In genomic region chr16:67649494-67649931, GRCh38 we compare ENCODE assay signal across 15 cellular contexts. TPM values are rescaled to one million over a fixed set of nuclear protein-coding genes. Genes with fewer than 3 reads are reported as not detected.
DNase-seq lines count a peak whose midpoint lies in the region; ATAC-seq and TF ChIP-seq lines count a peak whose summit lies in the region.
"Had no signal": no experiment of that assay in that cellular context is flagged by ENCODE, and none has a peak within 500 bp of the region (broad histone marks: within the 10 kb centered on the region; RNA-seq: fewer than 3 reads in every experiment).

No MANE protein-coding gene starts in this region.

- H3K4me3 ChIP-seq in Karpas-422 (ENCODE audit: low read length) (no peak overlapping the region), right cardiac atrium (ENCODE audit: low read length) (no peak overlapping the region), parathyroid adenoma (ENCODE audit: low read depth, low read length) (no peak overlapping the region)
- H3K4me3 ChIP-seq: ovary had no signal

- intact Hi-C loops in right cardiac atrium (cut with DNase I), result loop anchor here in 1 of 4 donors (10.0 kb wide), 1 partner anchor 85 kb away; the partner anchor contains the start of gene CTCF

- H4K20me1 ChIP-seq in Karpas-422 (ENCODE audit: insufficient read depth, low read depth, low read length), result no peaks in the 10 kb centered on the region

- TF ChIP-seq CTCF in parathyroid adenoma (IDR thresholded peaks at IDR 0.05), result no peak

- H3K9ac ChIP-seq in Karpas-422 (ENCODE audit: low read length) (no peak overlapping the region), parathyroid adenoma (no peak overlapping the region)

- ATAC-seq in right cardiac atrium (peak; percentile 24 to 50), HG03571 (IDR thresholded peaks at IDR 0.05; ENCODE audit: unreplicated experiment) (no peak)
- ATAC-seq: activated CD4-positive, alpha-beta T cell treated with anti-CD3 and anti-CD28 coated beads for 36 hours; activated naive CD8-positive, alpha-beta T cell treated with anti-CD3 and anti-CD28 coated beads, Interleukin-2, amount 50 U/mL, for 24 hours; CD8-positive, alpha-beta T cell had no signal

- H3K4me2 ChIP-seq in Karpas-422 (ENCODE audit: low read depth, low read length, poor library complexity, severe bottlenecking), result no peak overlapping the region
- H3K4me2 ChIP-seq in parathyroid adenoma (ENCODE audit: low read length), result no peak overlapping the region

- H3K4me1 ChIP-seq in Karpas-422 (ENCODE audit: low read length), result peaks cover 12% of the 10 kb centered on the region
- peaks cover 2% of the 10 kb centered on the region for H3K4me1 ChIP-seq in right cardiac atrium (ENCODE audit: control insufficient read depth, insufficient read depth, low read length)
- H3K4me1 ChIP-seq in parathyroid adenoma, result no peaks in the 10 kb centered on the region

- H3K27ac ChIP-seq in Karpas-422 (ENCODE audit: low read length) (no peak overlapping the region), right cardiac atrium (ENCODE audit: low read length) (no peak overlapping the region), parathyroid adenoma (no peak overlapping the region)
- H3K27ac ChIP-seq: ovary had no signal

- H2AFZ ChIP-seq in Karpas-422 (ENCODE audit: low read length), result no peak overlapping the region
- H2AFZ ChIP-seq in parathyroid adenoma, result peak overlapping the region; percentile 72

- H3K36me3 ChIP-seq in Karpas-422 (ENCODE audit: insufficient read depth, low read length), result no peaks in the 10 kb centered on the region
- H3K36me3 ChIP-seq in parathyroid adenoma (ENCODE audit: control insufficient read depth, insufficient read depth, low read length), result no peaks in the 10 kb centered on the region
- H3K36me3 ChIP-seq: ovary had no signal

- H3K9me2 ChIP-seq in Karpas-422 (replicated peaks; ENCODE audit: insufficient read depth, low read length), result no peaks in the 10 kb centered on the region

- WGBS in right cardiac atrium, result 17% methylated on average over 34 of the region's 34 CpGs

- no peaks in the 10 kb centered on the region for H3K27me3 ChIP-seq in Karpas-422 (ENCODE audit: low read length)
- no peaks in the 10 kb centered on the region for H3K27me3 ChIP-seq in right cardiac atrium (ENCODE audit: control insufficient read depth, insufficient read depth)
- H3K27me3 ChIP-seq in parathyroid adenoma (ENCODE audit: control insufficient read depth, insufficient read depth, low read length), result peaks cover 7% of the 10 kb centered on the region

- H3K79me2 ChIP-seq in Karpas-422 (ENCODE audit: low read length), result 0 out of 2 replicates have a peak, but pooled peaks cover 5% of the 10 kb centered on the region
- H3K79me2 ChIP-seq in parathyroid adenoma, result no peaks in the 10 kb centered on the region

- no peaks in the 10 kb centered on the region for H3K9me3 ChIP-seq in Karpas-422 (ENCODE audit: low read length)
- no peaks in the 10 kb centered on the region for H3K9me3 ChIP-seq in right cardiac atrium (ENCODE audit: control insufficient read depth, low read length)
- no peaks in the 10 kb centered on the region for H3K9me3 ChIP-seq in parathyroid adenoma (ENCODE audit: control insufficient read depth, low read length)
- H3K9me3 ChIP-seq: ovary had no signal

- DNase-seq in Karpas-422 (peak; percentile 62), right cardiac atrium (peak in 2 of 3 donors; percentile 72 to 74), NCI-H1417 (lab: John Stamatoyannopoulos, UW) (no peak), NCI-H1105 (lab: John Stamatoyannopoulos, UW) (no peak)
- DNase-seq: activated CD4-positive, alpha-beta T cell treated with anti-CD3 and anti-CD28 coated beads for 36 hours; activated naive CD8-positive, alpha-beta T cell treated with anti-CD3 and anti-CD28 coated beads, Interleukin-2, amount 50 U/mL, for 24 hours; activated T-cell treated with anti-CD3 and anti-CD28 coated beads, Interleukin-2, amount 50 U/mL, for 24 hours; GOT3; hypothalamus; mesenchymal stem cell; NCI-H1417 treated with DMSO at 0.1 percent for 48 hours; ovary had no signal

RNA-seq across cellular contexts. Expression of gene CARMIL2, which starts 4.6 kb away (rescaled TPM):
- total RNA-seq in Karpas-422 (2014; rRNA removed; shearing (Covaris generic); ENCODE audit: low replicate concordance), result 18.6 and 60.6 TPM in 2 replicates
- total RNA-seq in right cardiac atrium, result 1 to 10 TPM in 2 of 4 donors, under 1 TPM in 2; 0.65 to 1.2 (median 1.0) TPM
- 0.66 TPM for polyA plus RNA-seq in right cardiac atrium

RNA-seq across cellular contexts. Expression of gene ACD, which starts 10.5 kb away (rescaled TPM):
- total RNA-seq in Karpas-422 (2014; rRNA removed; shearing (Covaris generic); ENCODE audit: low replicate concordance), result 19.1 and 50.4 TPM in 2 replicates
- total RNA-seq in right cardiac atrium, result 10 to 100 TPM in 2 of 4 donors, 1 to 10 TPM in 2; 7.9 to 10.9 (median 9.4) TPM
- 9.9 TPM for polyA plus RNA-seq in right cardiac atrium

RNA-seq across cellular contexts. Expression of gene PARD6A, which starts 11.2 kb away (rescaled TPM):
- total RNA-seq in Karpas-422 (2014; rRNA removed; shearing (Covaris generic); ENCODE audit: low replicate concordance), result 13.6 and 16.3 TPM in 2 replicates
- 1 to 10 TPM; 3.4 to 3.5 (median 3.5) TPM for total RNA-seq in right cardiac atrium
- 3.1 TPM for polyA plus RNA-seq in right cardiac atrium

RNA-seq across cellular contexts. Expression of gene ENKD1, which starts 17.0 kb away (rescaled TPM):
- 8.4 and 26.8 TPM in 2 replicates for total RNA-seq in Karpas-422 (2014; rRNA removed; shearing (Covaris generic); ENCODE audit: low replicate concordance)
- 10 to 100 TPM in 2 of 4 donors, 1 to 10 TPM in 2; 8.6 to 11.1 (median 9.5) TPM for total RNA-seq in right cardiac atrium
- polyA plus RNA-seq in right cardiac atrium, result 12.9 TPM

RNA-seq across cellular contexts. Expression of gene C16orf86, which starts 17.1 kb away (rescaled TPM):
- 13.8 and 18.4 TPM in 2 replicates for total RNA-seq in Karpas-422 (2014; rRNA removed; shearing (Covaris generic); ENCODE audit: low replicate concordance)
- 1 to 10 TPM; 3.9 to 6.2 (median 4.9) TPM for total RNA-seq in right cardiac atrium
- 6.0 TPM for polyA plus RNA-seq in right cardiac atrium

Comparison
In these comparisons a context has a peak if more than half of its experiments do, and no peak if none do; other contexts are left out.
1. DNase-seq: peak in Karpas-422 (single experiment) and right cardiac atrium (2 of 3); none in NCI-H1417 (0 of 3) and NCI-H1105 (single experiment).